Comparison of ENCODE assay signal across 25 cellular contexts in the genomic region with DNA sequence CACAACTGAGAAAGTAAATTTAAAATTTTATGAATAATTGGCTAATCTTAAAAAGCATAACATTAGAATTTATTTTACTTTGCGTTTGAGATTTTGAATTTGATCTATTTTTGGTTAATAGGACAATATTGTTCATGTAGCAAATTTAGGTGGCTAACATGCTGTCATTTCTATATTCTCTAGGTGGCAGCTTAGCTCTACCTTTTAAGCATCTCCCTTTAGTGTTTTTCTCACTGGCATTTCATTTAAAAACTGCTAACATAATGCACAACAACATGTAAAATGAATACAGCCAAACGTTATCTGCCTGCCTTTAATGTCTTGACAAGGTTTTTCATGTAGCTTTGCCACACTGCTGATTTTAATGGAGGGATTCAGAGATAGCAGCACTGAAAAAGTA.
DNase-seq lines count a peak whose midpoint lies in the region; TF ChIP-seq lines count a peak whose summit lies in the region.
"Had no signal": no experiment of that assay in that cellular context is flagged by ENCODE, and none has a peak within 500 bp of the region (broad histone marks: within the 10 kb centered on the region; RNA-seq: fewer than 3 reads in every experiment).

No MANE protein-coding gene starts in this region.

- no peak overlapping the region for H2AFZ ChIP-seq in PC-9

- H3K4me3 ChIP-seq in endodermal cell (ENCODE audit: low read length): no peak overlapping the region
- no peak overlapping the region for H3K4me3 ChIP-seq in PC-9
- H3K4me3 ChIP-seq: right atrium auricular region, spleen had no signal

- H3K9me2 ChIP-seq in PC-9 (ENCODE audit: insufficient read depth): no peaks in the 10 kb centered on the region

- CTCF ChIA-PET in HEK293T (lab: Yijun Ruan, JAX): no interaction called here
- CTCF ChIA-PET in PC-9 (lab: Charles Lee): no interaction called here

- no peak overlapping the region for H3K4me2 ChIP-seq in PC-9

- POLR2A ChIA-PET in HEK293T (lab: Yijun Ruan, JAX): no interaction called here
- POLR2A ChIA-PET in PC-9 (lab: Charles Lee; ENCODE audit: unreplicated experiment): no interaction called here

- H3K4me1 ChIP-seq in endodermal cell (ENCODE audit: control insufficient read depth, insufficient read depth, low read length): no peaks in the 10 kb centered on the region
- H3K4me1 ChIP-seq in PC-9 (replicated peaks; ENCODE audit: insufficient read depth): no peaks in the 10 kb centered on the region
- H3K4me1 ChIP-seq: right atrium auricular region, spleen had no signal

- H3K27ac Mint-ChIP-seq in endodermal cell: no peak overlapping the region
- H3K27ac Mint-ChIP-seq: activated CD4-positive, alpha-beta memory T cell treated with anti-CD3 and anti-CD28 coated beads for 36 hours; activated naive CD4-positive, alpha-beta T cell treated with anti-CD3 and anti-CD28 coated beads, Interleukin-2, amount 50 U/mL, for 72 hours; activated T-helper 2 cell treated with anti-CD3 and anti-CD28 coated beads, Interferon-gamma antibody, Interleukin-2, Interleukin-4, amounts not matched to agents 10 μg/mL and 5 μg/mL and 100 μg/mL, durations not matched to agents 14 hours and 24 hours and 36 hours; dendritic cell treated with granulocyte-macrophage colony-stimulating factor and Interleukin-4, amounts not matched to agents 40 ng/mL and 50 ng/mL, for 4 days; H9; IgD-negative memory B cell; stimulated activated memory B cell treated with anti-CD40 and anti-IgM and Interleukin-4, amounts not matched to agents 10 μg/mL and 1 μg/mL and 100 μg/mL, for 72 hours had no signal

- 74 to 83% methylated on average over 1 to 2 of the region's 2 CpGs for WGBS in endodermal cell (ENCODE audit: insufficient coverage in 1 of 2, insufficient read length in 1 of 2), 2 experiments

- no peak overlapping the region for H3K27ac ChIP-seq in endodermal cell (ENCODE audit: low read depth, low read length)
- no peak overlapping the region for H3K27ac ChIP-seq in PC-9
- H3K27ac ChIP-seq: right atrium auricular region, spleen had no signal

- intact Hi-C loops in PC-9 (cut with micrococcal nuclease; ENCODE audit: unreplicated experiment): no loop called here

- peaks cover 2% of the 10 kb centered on the region for H3K36me3 Mint-ChIP-seq in endodermal cell (ENCODE audit: low read depth)
- H3K36me3 Mint-ChIP-seq: IgD-negative memory B cell; stimulated activated memory B cell treated with anti-CD40 and anti-IgM and Interleukin-4, amounts not matched to agents 10 μg/mL and 1 μg/mL and 100 μg/mL, for 72 hours had no signal

- H3F3A ChIP-seq in PC-9 (ENCODE audit: insufficient read depth, low read depth): no peaks in the 10 kb centered on the region

- no peaks in the 10 kb centered on the region for H3K9me3 ChIP-seq in endodermal cell (ENCODE audit: control insufficient read depth, low read length)
- H3K9me3 ChIP-seq in PC-9 (ENCODE audit: insufficient read depth, low read depth): no peaks in the 10 kb centered on the region
- H3K9me3 ChIP-seq: right atrium auricular region had no signal

- H3K36me3 ChIP-seq in endodermal cell (ENCODE audit: control insufficient read depth, insufficient read depth, low read length): no peaks in the 10 kb centered on the region
- no peaks in the 10 kb centered on the region for H3K36me3 ChIP-seq in PC-9 (ENCODE audit: low read depth)
- H3K36me3 ChIP-seq: right atrium auricular region, spleen had no signal

- no peaks in the 10 kb centered on the region for H3K4me1 Mint-ChIP-seq in endodermal cell
- H3K4me1 Mint-ChIP-seq: H9; IgD-negative memory B cell; stimulated activated memory B cell treated with anti-CD40 and anti-IgM and Interleukin-4, amounts not matched to agents 10 μg/mL and 1 μg/mL and 100 μg/mL, for 72 hours had no signal

- H3K27me3 ChIP-seq in endodermal cell (ENCODE audit: control insufficient read depth, insufficient read depth, low read length, poor library complexity, severe bottlenecking) (no peaks in the 10 kb centered on the region), PC-9 (ENCODE audit: insufficient read depth, low read depth) (no peaks in the 10 kb centered on the region)
- H3K27me3 ChIP-seq: right atrium auricular region, spleen had no signal

- no TSS peak for BruUV-seq in PC-9 (replicated peaks; lab: Mats Ljungman, UMichigan)

- no peaks in the 10 kb centered on the region for H3K79me2 ChIP-seq in PC-9 (ENCODE audit: low read depth)

- peak; percentile 14 for DNase-seq in NCI-H1092 treated with DMSO at 0.1 percent for 48 hours (lab: John Stamatoyannopoulos, UW)
- no peak for DNase-seq in NCI-H1092 (lab: John Stamatoyannopoulos, UW)
- peak; percentile 20 for DNase-seq in NCI-H69 (lab: John Stamatoyannopoulos, UW)
- no peak for DNase-seq in endodermal cell
- DNase-seq in putamen (ENCODE audit: low spot score): peak; percentile 2
- no peak for DNase-seq in HEK293T (ENCODE audit: extremely low spot score)
- DNase-seq in PC-9: no peak
- DNase-seq in NCI-H187 (lab: John Stamatoyannopoulos, UW): no peak
- DNase-seq: activated CD4-positive, alpha-beta memory T cell treated with anti-CD3 and anti-CD28 coated beads for 36 hours; AML-193; central memory CD4-positive, alpha-beta T cell; DMS79 treated with DMSO at 0.1 percent for 48 hours; H9; kidney glomerular epithelial cell; NCI-H2171 treated with DMSO at 0.1 percent for 48 hours; NCI-H524 treated with DMSO at 0.1 percent for 48 hours; spleen; stimulated activated CD4-positive, alpha-beta T cell treated with anti-CD3 and anti-CD28 coated beads, Interleukin-4, amount 100 ng/mL, for 1 hour; T1000 had no signal

- no peaks in the 10 kb centered on the region for H3K27me3 Mint-ChIP-seq in endodermal cell (ENCODE audit: insufficient read depth)
- H3K27me3 Mint-ChIP-seq: activated CD4-positive, alpha-beta memory T cell treated with anti-CD3 and anti-CD28 coated beads for 36 hours; dendritic cell treated with granulocyte-macrophage colony-stimulating factor and Interleukin-4, amounts not matched to agents 40 ng/mL and 50 ng/mL, for 4 days; IgD-negative memory B cell; stimulated activated memory B cell treated with anti-CD40 and anti-IgM and Interleukin-4, amounts not matched to agents 10 μg/mL and 1 μg/mL and 100 μg/mL, for 72 hours had no signal

- H3K9me3 Mint-ChIP-seq in endodermal cell: peaks cover 31% of the 10 kb centered on the region

- TF ChIP-seq CTCF in endodermal cell (conservative IDR thresholded peaks at IDR 0.05) (peak; percentile 24), PC-9 (conservative IDR thresholded peaks at IDR 0.05) (no peak)

- H3K9ac ChIP-seq in endodermal cell (ENCODE audit: extremely low read depth, low read length, poor library complexity, severe bottlenecking): no peak overlapping the region

- H4K20me1 ChIP-seq in PC-9 (ENCODE audit: insufficient read depth): no peaks in the 10 kb centered on the region

- H3K4me3 Mint-ChIP-seq in endodermal cell: no peak overlapping the region
- H3K4me3 Mint-ChIP-seq: activated CD4-positive, alpha-beta memory T cell treated with anti-CD3 and anti-CD28 coated beads for 36 hours; dendritic cell treated with granulocyte-macrophage colony-stimulating factor and Interleukin-4, amounts not matched to agents 40 ng/mL and 50 ng/mL, for 4 days; H9; IgD-negative memory B cell; stimulated activated memory B cell treated with anti-CD40 and anti-IgM and Interleukin-4, amounts not matched to agents 10 μg/mL and 1 μg/mL and 100 μg/mL, for 72 hours had no signal

TF ChIP-seq in HEK293T, 16 proteins besides CTCF, POLR2A, EP300 and RAD21:
- no peak for TF ChIP-seq ARNT (IDR thresholded peaks at IDR 0.05)
- TF ChIP-seq FOXA1 (IDR thresholded peaks at IDR 0.05): no peak
- TF ChIP-seq ZNF384 (IDR thresholded peaks at IDR 0.05): no peak
- no peak for TF ChIP-seq ELF4 (IDR thresholded peaks at IDR 0.05)
- no peak for TF ChIP-seq CTBP1 (IDR thresholded peaks at IDR 0.05; ENCODE audit: borderline replicate concordance)
- TF ChIP-seq FOXM1 (IDR thresholded peaks at IDR 0.05; ENCODE audit: borderline replicate concordance): no peak
- TF ChIP-seq L3MBTL2 (conservative IDR thresholded peaks at IDR 0.05): no peak
- TF ChIP-seq SP1 (IDR thresholded peaks at IDR 0.05): no peak
- no peak for TF ChIP-seq NFRKB (IDR thresholded peaks at IDR 0.05)
- no peak for TF ChIP-seq HDGF (IDR thresholded peaks at IDR 0.05; ENCODE audit: borderline replicate concordance)
- TF ChIP-seq LEF1 (IDR thresholded peaks at IDR 0.05; ENCODE audit: borderline replicate concordance): no peak
- TF ChIP-seq TARDBP (IDR thresholded peaks at IDR 0.05): no peak
- TF ChIP-seq BHLHE40 (IDR thresholded peaks at IDR 0.05; ENCODE audit: borderline replicate concordance): no peak
- no peak for TF ChIP-seq PKNOX1 (IDR thresholded peaks at IDR 0.05)

Comparison
In these comparisons a context has a peak if more than half of its experiments do, and no peak if none do; other contexts are left out.
1. DNase-seq: peak in NCI-H1092 treated with DMSO at 0.1 percent for 48 hours (single experiment), NCI-H69 (single experiment) and putamen (single experiment); none in NCI-H1092 (single experiment), endodermal cell (single experiment), HEK293T (single experiment), PC-9 (0 of 2) and NCI-H187 (0 of 2).